Comparison of ENCODE assay signal across 18 cellular contexts in the genomic region with DNA sequence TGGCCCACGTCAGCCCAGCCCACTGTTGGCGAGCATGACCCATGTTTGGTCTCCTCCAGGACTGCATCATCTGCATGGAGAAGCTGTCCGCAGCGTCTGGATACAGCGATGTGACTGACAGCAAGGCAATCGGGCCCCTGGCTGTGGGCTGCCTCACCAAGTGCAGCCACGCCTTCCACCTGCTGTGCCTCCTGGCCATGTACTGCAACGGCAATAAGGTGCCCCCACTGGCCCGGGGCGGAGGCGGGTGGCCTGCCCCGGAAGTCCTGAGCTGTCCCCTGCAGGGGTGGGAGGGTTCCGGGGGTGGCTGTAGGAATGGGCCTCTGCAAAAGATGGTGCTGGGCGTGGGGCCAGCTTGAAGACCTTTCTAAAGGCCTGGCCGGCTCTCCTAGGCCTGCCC. TPM values are rescaled to one million over a fixed set of nuclear protein-coding genes. Genes with fewer than 3 reads are reported as not detected.
"Had no signal": no experiment of that assay in that cellular context is flagged by ENCODE, and none has a peak within 500 bp of the region (broad histone marks: within the 10 kb centered on the region; RNA-seq: fewer than 3 reads in every experiment).

No MANE protein-coding gene starts in this region.

RNA-seq across cellular contexts. Expression of gene SPDYE17, which starts 30.1 kb away (rescaled TPM):
- total RNA-seq: activated CD8-positive, alpha-beta memory T cell treated with anti-CD3 and anti-CD28 coated beads, Interleukin-2, amount 10 ng/mL, durations not matched to agents 7 days and 5 days; activated CD8-positive, alpha-beta T cell treated with anti-CD3 and anti-CD28 coated beads for 36 hours; colonic mucosa; dermis microvascular lymphatic vessel endothelial cell; epithelial cell of proximal tubule; gastrocnemius medialis; kidney epithelial cell; lung microvascular endothelial cell; mesenteric fat pad; mucosa of descending colon; myocyte; natural killer cell treated with Interleukin-12 subunit alpha and Interleukin-12 subunit beta and Interleukin-15 and Interleukin-18, amount 100 ng/mL, for 72 hours; ovary; prostate gland; sciatic nerve; T-helper 17 cell; ureter; WTC11 had no signal
